16 cellular contexts compared by ENCODE assay signal in genomic region chr1:25011966-25012625, GRCh38.
A peak's percentile ranks its signal among the peaks of the same experiment; 100 is the strongest.
DNase-seq lines count a peak whose midpoint lies in the region; ATAC-seq and TF ChIP-seq lines count a peak whose summit lies in the region.
"Had no signal": no experiment of that assay in that cellular context is flagged by ENCODE, and none has a peak within 500 bp of the region (broad histone marks: within the 10 kb centered on the region; RNA-seq: fewer than 3 reads in every experiment).

No MANE protein-coding gene starts in this region.

- H3K9me3 ChIP-seq in BLaER1 (no peaks in the 10 kb centered on the region), PC-3 (ENCODE audit: low read length) (no peaks in the 10 kb centered on the region), osteoblast (ENCODE audit: low read depth, low read length) (no peaks in the 10 kb centered on the region)
- H3K9me3 ChIP-seq: suprapubic skin had no signal

- TF ChIP-seq CTCF in PC-3 (conservative IDR thresholded peaks at IDR 0.05; ENCODE audit: low read depth, low read length), result no peak
- no peak for TF ChIP-seq CTCF in osteoblast (IDR thresholded peaks at IDR 0.05; ENCODE audit: extremely low read depth, low read depth, low read length)

- H3K27me3 ChIP-seq in BLaER1 (no peaks in the 10 kb centered on the region), PC-3 (ENCODE audit: low read length) (peaks cover 3% of the 10 kb centered on the region), osteoblast (ENCODE audit: insufficient read depth, low read length) (peaks cover 11% of the 10 kb centered on the region)

- no peaks in the 10 kb centered on the region for H3K36me3 ChIP-seq in BLaER1
- no peaks in the 10 kb centered on the region for H3K36me3 ChIP-seq in PC-3 (ENCODE audit: low read depth, low read length)
- H3K36me3 ChIP-seq in osteoblast (ENCODE audit: insufficient read depth, low read length), result no peaks in the 10 kb centered on the region
- H3K36me3 ChIP-seq: suprapubic skin, WERI-Rb-1 had no signal

- no TSS peak for BruUV-seq in PC-3 (replicated peaks; lab: Mats Ljungman, UMichigan)

- peak overlapping the region; percentile 10 for H3K9ac ChIP-seq in BLaER1
- no peak overlapping the region for H3K9ac ChIP-seq in PC-3 (ENCODE audit: low read length)

- peak; percentile 22; the same call in 1 of the 2 replicates for ATAC-seq in PC-3
- peak; percentile 91 for ATAC-seq in left lobe of liver
- ATAC-seq in HG02840 (IDR thresholded peaks at IDR 0.05; ENCODE audit: low FRiP score, unreplicated experiment), result no peak

- POLR2A ChIA-PET in PC-3 (lab: Charles Lee; ENCODE audit: unreplicated experiment), result no interaction called here

- H3F3A ChIP-seq in PC-3 (ENCODE audit: low read length, unreplicated experiment), result no peaks in the 10 kb centered on the region

- H3K9me2 ChIP-seq in PC-3 (replicated peaks; ENCODE audit: low read length), result no peaks in the 10 kb centered on the region

- peak overlapping the region; percentile 68 for H3K4me2 ChIP-seq in BLaER1
- H3K4me2 ChIP-seq in PC-3 (ENCODE audit: low read length), result no peak overlapping the region
- no peak overlapping the region for H3K4me2 ChIP-seq in osteoblast (ENCODE audit: insufficient read depth, low read length)

- H3K4me3 ChIP-seq in BLaER1 (no peak overlapping the region), PC-3 (ENCODE audit: low read length) (no peak overlapping the region), osteoblast (ENCODE audit: insufficient read depth, low read length) (no peak overlapping the region)
- H3K4me3 ChIP-seq: suprapubic skin had no signal

- H2AFZ ChIP-seq in PC-3 (ENCODE audit: low read length) (no peak overlapping the region), osteoblast (ENCODE audit: low read length) (no peak overlapping the region)

- H3K79me2 ChIP-seq in PC-3 (ENCODE audit: low read length), result no peaks in the 10 kb centered on the region
- no peaks in the 10 kb centered on the region for H3K79me2 ChIP-seq in osteoblast (ENCODE audit: insufficient read depth, low read length)

- H3K27ac ChIP-seq in BLaER1 (no peak overlapping the region), PC-3 (ENCODE audit: low read length) (no peak overlapping the region), osteoblast (ENCODE audit: low read depth, low read length) (no peak overlapping the region)
- H3K27ac ChIP-seq: suprapubic skin, WERI-Rb-1 had no signal

- CTCF ChIA-PET in PC-3 (lab: Charles Lee), result no interaction called here

- DNase-seq in DMS153 (lab: John Stamatoyannopoulos, UW) (peak; percentile 61), PC-3 (no peak), left lobe of liver (ENCODE audit: low spot score) (peak; percentile 58), osteoblast (ENCODE audit: insufficient read length, low spot score, missing footprints) (no peak), ecto neural progenitor cell (ENCODE audit: low spot score) (no peak), HT-29 (ENCODE audit: low spot score) (no peak)
- DNase-seq: anterior cingulate cortex, cortex of kidney, erythroblast, HCEC 1CT, head of caudate nucleus, NCI-H187 treated with DMSO at 0.1 percent for 48 hours, WERI-Rb-1 had no signal

- peaks cover 45% of the 10 kb centered on the region for H3K4me1 ChIP-seq in BLaER1
- H3K4me1 ChIP-seq in PC-3 (ENCODE audit: insufficient read depth, low read length), result no peaks in the 10 kb centered on the region
- no peaks in the 10 kb centered on the region for H3K4me1 ChIP-seq in osteoblast (ENCODE audit: insufficient read depth, low read length)

- H4K20me1 ChIP-seq in BLaER1 (no peaks in the 10 kb centered on the region), PC-3 (ENCODE audit: low read length) (no peaks in the 10 kb centered on the region), osteoblast (ENCODE audit: insufficient read depth, low read length) (no peaks in the 10 kb centered on the region)

- intact Hi-C loops in PC-3 (cut with micrococcal nuclease), result no loop called here

Comparison
In these comparisons a context has a peak if more than half of its experiments do, and no peak if none do; other contexts are left out.
1. DNase-seq: peak in DMS153 (single experiment) and left lobe of liver (single experiment); none in PC-3 (single experiment), osteoblast (single experiment), ecto neural progenitor cell (single experiment) and HT-29 (single experiment).